11 cellular contexts compared by ENCODE assay signal in genomic region chrX:49910344-49910743, GRCh38. TPM values are rescaled to one million over a fixed set of nuclear protein-coding genes. Genes with fewer than 3 reads are reported as not detected.
DNase-seq lines count a peak whose midpoint lies in the region; ATAC-seq lines count a peak whose summit lies in the region.
"Had no signal": no experiment of that assay in that cellular context is flagged by ENCODE, and none has a peak within 500 bp of the region (broad histone marks: within the 10 kb centered on the region; RNA-seq: fewer than 3 reads in every experiment).

No MANE protein-coding gene starts in this region.

- no peak overlapping the region for H3K27ac Mint-ChIP-seq in activated CD4-positive, alpha-beta T cell treated with anti-CD3 and anti-CD28 coated beads for 36 hours
- peak overlapping the region in 9 of 10 donors; percentile 30 to 93 (median 82) for H3K27ac Mint-ChIP-seq in naive thymus-derived CD8-positive, alpha-beta T cell

- peak; percentile 26 for DNase-seq in activated CD4-positive, alpha-beta T cell treated with anti-CD3 and anti-CD28 coated beads for 36 hours
- no peak for DNase-seq in activated CD4-positive, alpha-beta T cell treated with anti-CD3 and anti-CD28 coated beads, Interleukin-2, amount 50 U/mL, for 48 hours
- DNase-seq in NCI-H748 (lab: John Stamatoyannopoulos, UW; ENCODE audit: unreplicated experiment) (peak; percentile 95), NK-92 (lab: John Stamatoyannopoulos, UW; ENCODE audit: unreplicated experiment) (no peak), A172 (ENCODE audit: low spot score) (no peak), left lobe of liver (ENCODE audit: low spot score) (no peak)
- peak in 3 of 10 donors; percentile 5 to 27 (median 14) for DNase-seq in naive thymus-derived CD8-positive, alpha-beta T cell
- DNase-seq: aorta; stimulated activated CD4-positive, alpha-beta T cell treated with anti-CD3 and anti-CD28 coated beads, Interleukin-12 subunit alpha, Interleukin-12 subunit beta, amount 100 ng/mL, for 4 hours; tibial artery had no signal

- no peak overlapping the region for H3K4me3 Mint-ChIP-seq in activated CD4-positive, alpha-beta T cell treated with anti-CD3 and anti-CD28 coated beads for 36 hours
- H3K4me3 Mint-ChIP-seq in naive thymus-derived CD8-positive, alpha-beta T cell: peak overlapping the region in 5 of 10 donors; percentile 6 to 68 (median 36)

- H3K4me1 Mint-ChIP-seq in activated CD4-positive, alpha-beta T cell treated with anti-CD3 and anti-CD28 coated beads for 36 hours: peaks cover 14% of the 10 kb centered on the region
- peaks cover 12 to 21% (median 17%) of the 10 kb centered on the region in 4 donors for H3K4me1 Mint-ChIP-seq in naive thymus-derived CD8-positive, alpha-beta T cell

- peak; percentile 47 for ATAC-seq in activated CD4-positive, alpha-beta T cell treated with anti-CD3 and anti-CD28 coated beads for 36 hours
- ATAC-seq in HG03378 (IDR thresholded peaks at IDR 0.05; ENCODE audit: unreplicated experiment): peak; percentile 55
- peak; percentile 73 to 87 for ATAC-seq in naive thymus-derived CD8-positive, alpha-beta T cell
- ATAC-seq in left lobe of liver: no peak

- no peaks in the 10 kb centered on the region for H3K36me3 Mint-ChIP-seq in activated CD4-positive, alpha-beta T cell treated with anti-CD3 and anti-CD28 coated beads for 36 hours (ENCODE audit: low read depth)
- no peaks in the 10 kb centered on the region for H3K36me3 Mint-ChIP-seq in naive thymus-derived CD8-positive, alpha-beta T cell

- CTCF ChIA-PET in activated CD4-positive, alpha-beta T cell treated with anti-CD3 and anti-CD28 coated beads for 36 hours (lab: Charles Lee): no interaction called here

- intact Hi-C loops in activated CD4-positive, alpha-beta T cell treated with anti-CD3 and anti-CD28 coated beads for 36 hours (cut with DNase I, micrococcal nuclease): loop anchor here in 1 of 2 experiments (10.0 kb wide), 2 partner anchors 174 to 674 kb away; no protein-coding TSS in a partner anchor

- no peaks in the 10 kb centered on the region for H3K27me3 Mint-ChIP-seq in activated CD4-positive, alpha-beta T cell treated with anti-CD3 and anti-CD28 coated beads for 36 hours
- H3K27me3 Mint-ChIP-seq in naive thymus-derived CD8-positive, alpha-beta T cell: no peaks in the 10 kb centered on the region

- POLR2A ChIA-PET in activated CD4-positive, alpha-beta T cell treated with anti-CD3 and anti-CD28 coated beads for 36 hours (lab: Charles Lee): no interaction called here
- POLR2A ChIA-PET in naive thymus-derived CD8-positive, alpha-beta T cell (lab: Charles Lee): no interaction called here

- no peaks in the 10 kb centered on the region for H3K9me3 Mint-ChIP-seq in activated CD4-positive, alpha-beta T cell treated with anti-CD3 and anti-CD28 coated beads for 36 hours (ENCODE audit: low read depth)
- H3K9me3 Mint-ChIP-seq in naive thymus-derived CD8-positive, alpha-beta T cell: no peaks in the 10 kb centered on the region

RNA-seq across cellular contexts. Expression of gene CLCN5, which starts 12.1 kb away (rescaled TPM):
- 1 to 10 TPM; 2.6 to 3.2 TPM for total RNA-seq in activated CD4-positive, alpha-beta T cell treated with anti-CD3 and anti-CD28 coated beads for 36 hours
- total RNA-seq in naive thymus-derived CD8-positive, alpha-beta T cell: 1 to 10 TPM; 1.5 to 2.5 TPM
- 1 to 10 TPM in 1 of 3 donors, under 1 TPM in 2; 0.72 to 1.1 (median 0.92) TPM for polyA plus RNA-seq in naive thymus-derived CD8-positive, alpha-beta T cell
- 5.8 and 8.6 TPM in 2 replicates for total RNA-seq in A172 (2014; rRNA removed; shearing (Covaris generic))
- 24.8 TPM for total RNA-seq in left lobe of liver

RNA-seq across cellular contexts. Expression of gene USP27X, which starts 31.1 kb away (rescaled TPM):
- total RNA-seq in activated CD4-positive, alpha-beta T cell treated with anti-CD3 and anti-CD28 coated beads for 36 hours: 1 to 10 TPM; 2.2 TPM
- 1 to 10 TPM; 5.7 to 6.5 TPM for total RNA-seq in naive thymus-derived CD8-positive, alpha-beta T cell
- polyA plus RNA-seq in naive thymus-derived CD8-positive, alpha-beta T cell: under 1 TPM; 0.30 to 0.60 (median 0.39) TPM
- total RNA-seq in A172 (2014; rRNA removed; shearing (Covaris generic)): 1.6 and 2.7 TPM in 2 replicates
- 0.91 TPM for total RNA-seq in left lobe of liver

Comparison
In these comparisons a context has a peak if more than half of its experiments do, and no peak if none do; other contexts are left out.
1. DNase-seq: peak in activated CD4-positive, alpha-beta T cell treated with anti-CD3 and anti-CD28 coated beads for 36 hours (single experiment) and NCI-H748 (single experiment); none in activated CD4-positive, alpha-beta T cell treated with anti-CD3 and anti-CD28 coated beads, Interleukin-2, amount 50 U/mL, for 48 hours (0 of 2), NK-92 (single experiment), A172 (single experiment) and left lobe of liver (single experiment).